ENCODE assay signal across 9 cellular contexts in the genomic region with DNA sequence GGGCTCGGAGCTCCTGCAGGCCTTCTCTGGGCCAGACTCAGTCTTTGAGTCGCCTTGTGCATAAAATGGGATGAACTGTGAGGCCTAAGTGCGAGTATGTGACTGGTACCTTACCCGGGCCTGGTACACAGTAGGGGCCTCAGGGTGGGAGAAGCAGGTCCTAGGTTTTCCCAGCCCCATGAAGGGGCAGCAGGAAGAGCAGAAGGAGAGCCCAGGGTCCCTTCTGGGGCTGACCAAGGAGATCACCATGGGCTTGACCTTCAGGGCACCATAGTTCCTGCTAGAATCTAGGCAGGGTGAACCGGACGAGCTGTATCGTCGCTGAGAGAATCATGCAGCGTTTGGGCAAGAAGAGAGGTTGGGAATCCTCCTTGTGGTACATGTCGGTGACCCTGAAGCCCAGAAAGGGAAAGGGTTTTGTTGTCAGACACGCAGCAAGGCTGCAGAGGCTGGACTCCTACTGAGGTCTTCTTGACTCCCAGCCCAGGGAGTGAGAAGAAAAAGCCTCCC. TPM values are rescaled to one million over a fixed set of nuclear protein-coding genes. Genes with fewer than 3 reads are reported as not detected.
DNase-seq lines count a peak whose midpoint lies in the region; ATAC-seq, FAIRE-seq and TF ChIP-seq lines count a peak whose summit lies in the region.
"Had no signal": no experiment of that assay in that cellular context is flagged by ENCODE, and none has a peak within 500 bp of the region (broad histone marks: within the 10 kb centered on the region; RNA-seq: fewer than 3 reads in every experiment).

No MANE protein-coding gene starts in this region.

- H3K27ac Mint-ChIP-seq in stimulated activated naive CD8-positive, alpha-beta T cell treated with anti-CD3 and anti-CD28 coated beads, Interleukin-15, Interleukin-2, amounts not matched to agents 100 ng/mL and 50 ng/mL, for 24 hours = peak overlapping the region; percentile 67
- H3K27ac Mint-ChIP-seq in astrocyte (ENCODE audit: unreplicated experiment) = peak overlapping the region; percentile 62

- peaks cover 59% of the 10 kb centered on the region for H3K4me1 Mint-ChIP-seq in stimulated activated naive CD8-positive, alpha-beta T cell treated with anti-CD3 and anti-CD28 coated beads, Interleukin-15, Interleukin-2, amounts not matched to agents 100 ng/mL and 50 ng/mL, for 24 hours (ENCODE audit: low read depth)
- peaks cover 13% of the 10 kb centered on the region for H3K4me1 Mint-ChIP-seq in astrocyte (ENCODE audit: low read depth, unreplicated experiment)

- H2AK5ac ChIP-seq in mesenchymal stem cell (ENCODE audit: low read length, severe bottlenecking) = peak overlapping the region; percentile 5

- H3K79me2 ChIP-seq in astrocyte (ENCODE audit: insufficient read depth, low read length) = peaks cover 37% of the 10 kb centered on the region

- DNase-seq in stimulated activated naive CD8-positive, alpha-beta T cell treated with anti-CD3 and anti-CD28 coated beads, Interleukin-15, Interleukin-2, amounts not matched to agents 100 U/mL and 50 U/mL, for 24 hours = no peak
- DNase-seq in astrocyte (ENCODE audit: low read depth) (no peak), mesenchymal stem cell (no peak), H4 (ENCODE audit: low spot score) (no peak), NCI-H146 treated with DMSO at 0.1 percent for 48 hours (lab: John Stamatoyannopoulos, UW; ENCODE audit: unreplicated experiment) (no peak)
- DNase-seq in activated CD4-positive, CD25-positive, alpha-beta regulatory T cell treated with anti-CD3 and anti-CD28 coated beads, Interleukin-2, amount 50 U/mL, for 72 hours = no peak

- H4K20me1 ChIP-seq in astrocyte (ENCODE audit: insufficient read depth, low read length) = peaks cover 29% of the 10 kb centered on the region

- peak overlapping the region; percentile 68 for H3K27ac ChIP-seq in astrocyte (ENCODE audit: low read depth, low read length)
- H3K27ac ChIP-seq in mesenchymal stem cell (ENCODE audit: low read length, poor library complexity, severe bottlenecking) = peak overlapping the region; percentile 75

- H3K36me3 ChIP-seq in astrocyte (ENCODE audit: insufficient read depth, low read length) (peaks cover 9% of the 10 kb centered on the region), mesenchymal stem cell (ENCODE audit: control insufficient read depth in 1 of 2, insufficient read depth in 2 of 2, low read depth in 1 of 2, low read length in 2 of 2) (peaks cover 25 to 27% of the 10 kb centered on the region in 2 experiments)

- peaks cover 21% of the 10 kb centered on the region for H3K79me1 ChIP-seq in mesenchymal stem cell (replicated peaks; ENCODE audit: low read length, poor library complexity, severe bottlenecking)

- H2BK5ac ChIP-seq in mesenchymal stem cell (ENCODE audit: low read depth, low read length, poor library complexity, severe bottlenecking) = no peak overlapping the region

- H3K4me3 ChIP-seq in astrocyte (ENCODE audit: insufficient read depth, low read depth, low read length) = peak overlapping the region; percentile 83
- H3K4me3 ChIP-seq in mesenchymal stem cell (ENCODE audit: insufficient read depth in 1 of 2, low read depth in 1 of 2, low read length in 2 of 2) = peak overlapping the region; percentile 66 to 89

- no peaks in the 10 kb centered on the region for H3K27me3 Mint-ChIP-seq in stimulated activated naive CD8-positive, alpha-beta T cell treated with anti-CD3 and anti-CD28 coated beads, Interleukin-15, Interleukin-2, amounts not matched to agents 100 ng/mL and 50 ng/mL, for 24 hours
- no peaks in the 10 kb centered on the region for H3K27me3 Mint-ChIP-seq in astrocyte (ENCODE audit: low read depth, unreplicated experiment)

- H2BK120ac ChIP-seq in mesenchymal stem cell (ENCODE audit: low read depth, low read length) = peak overlapping the region; percentile 56

- TF ChIP-seq CTCF in astrocyte (IDR thresholded peaks at IDR 0.05; ENCODE audit: insufficient read depth, low read depth, low read length) = no peak

- peak overlapping the region; percentile 93 for H2AFZ ChIP-seq in astrocyte (ENCODE audit: low read depth, low read length)
- peak overlapping the region; percentile 72 for H2AFZ ChIP-seq in mesenchymal stem cell (ENCODE audit: low read depth, low read length)

- H3K9ac ChIP-seq in astrocyte (ENCODE audit: low read length) (peak overlapping the region; percentile 86), mesenchymal stem cell (ENCODE audit: low read length) (peak overlapping the region; percentile 95)

- peaks cover 38% of the 10 kb centered on the region for H3K36me3 Mint-ChIP-seq in stimulated activated naive CD8-positive, alpha-beta T cell treated with anti-CD3 and anti-CD28 coated beads, Interleukin-15, Interleukin-2, amounts not matched to agents 100 ng/mL and 50 ng/mL, for 24 hours (ENCODE audit: low read depth)
- peaks cover 18% of the 10 kb centered on the region for H3K36me3 Mint-ChIP-seq in astrocyte (ENCODE audit: low read depth, unreplicated experiment)

- no peaks in the 10 kb centered on the region for H3K9me3 Mint-ChIP-seq in stimulated activated naive CD8-positive, alpha-beta T cell treated with anti-CD3 and anti-CD28 coated beads, Interleukin-15, Interleukin-2, amounts not matched to agents 100 ng/mL and 50 ng/mL, for 24 hours
- peaks cover 2% of the 10 kb centered on the region for H3K9me3 Mint-ChIP-seq in astrocyte (ENCODE audit: unreplicated experiment)

- no peak overlapping the region for H3K23ac ChIP-seq in mesenchymal stem cell (ENCODE audit: low read length in 2 of 2)

- H4K8ac ChIP-seq in mesenchymal stem cell (ENCODE audit: low read length) = peak overlapping the region; percentile 85

- H3K4ac ChIP-seq in mesenchymal stem cell (ENCODE audit: low read depth in 1 of 2, low read length in 2 of 2) = peak overlapping the region; percentile 81 to 92

- ATAC-seq in stimulated activated naive CD8-positive, alpha-beta T cell treated with anti-CD3 and anti-CD28 coated beads, Interleukin-15, Interleukin-2, amounts not matched to agents 100 U/mL and 50 U/mL, for 24 hours = no peak
- no peak for ATAC-seq in GM21825 (IDR thresholded peaks at IDR 0.05; ENCODE audit: unreplicated experiment)

- H2BK15ac ChIP-seq in mesenchymal stem cell (ENCODE audit: low read depth, poor library complexity, severe bottlenecking) = peak overlapping the region; percentile 62

- H3K4me1 ChIP-seq in astrocyte (ENCODE audit: insufficient read depth, low read length) (peaks cover 22% of the 10 kb centered on the region), mesenchymal stem cell (ENCODE audit: control insufficient read depth, insufficient read depth, low read depth, low read length) (peaks cover 22% of the 10 kb centered on the region)

- FAIRE-seq in astrocyte (lab: Jason Lieb, UNC) = no peak

- H3K9me3 ChIP-seq in astrocyte (ENCODE audit: insufficient read depth, low read depth, low read length) (no peaks in the 10 kb centered on the region), mesenchymal stem cell (ENCODE audit: control insufficient read depth, low read length) (no peaks in the 10 kb centered on the region)

- H4K91ac ChIP-seq in mesenchymal stem cell (ENCODE audit: low read length) = peak overlapping the region; percentile 83

- no peak overlapping the region for H3K14ac ChIP-seq in mesenchymal stem cell (ENCODE audit: low read length in 2 of 2)

- H3K4me2 ChIP-seq in astrocyte (ENCODE audit: low read length) = peak overlapping the region; percentile 97
- H3K4me2 ChIP-seq in mesenchymal stem cell (ENCODE audit: low read length, poor library complexity, severe bottlenecking) = peak overlapping the region; percentile 61

- H2BK12ac ChIP-seq in mesenchymal stem cell (ENCODE audit: low read length in 2 of 2) = no peak overlapping the region

- H3K18ac ChIP-seq in mesenchymal stem cell (ENCODE audit: low read depth in 1 of 2, low read length in 2 of 2) = peak overlapping the region; percentile 93 to 94

- no peaks in the 10 kb centered on the region for H3K27me3 ChIP-seq in astrocyte (ENCODE audit: insufficient read depth, low read length)
- H3K27me3 ChIP-seq in mesenchymal stem cell (ENCODE audit: control insufficient read depth in 1 of 2, insufficient read depth in 1 of 2, low read length in 2 of 2) = no peaks in the 10 kb centered on the region

- H3K4me3 Mint-ChIP-seq in stimulated activated naive CD8-positive, alpha-beta T cell treated with anti-CD3 and anti-CD28 coated beads, Interleukin-15, Interleukin-2, amounts not matched to agents 100 ng/mL and 50 ng/mL, for 24 hours = peak overlapping the region; percentile 93
- peak overlapping the region; percentile 77 for H3K4me3 Mint-ChIP-seq in astrocyte (ENCODE audit: unreplicated experiment)

- 70% methylated on average over 11 of the region's 11 CpGs for WGBS in mesenchymal stem cell

RNA-seq across cellular contexts. Expression of a gene that starts 0.4 kb away (rescaled TPM):
- total RNA-seq in astrocyte = 26.5 and 27.5 TPM in 2 replicates
- 14.7 TPM for polyA plus RNA-seq in mesenchymal stem cell (2013, experiment 1 of 2)
- 13.6 TPM for polyA plus RNA-seq in mesenchymal stem cell (2013, experiment 2 of 2)
- total RNA-seq in H4 (2014; rRNA removed; shearing (Covaris generic)) = 14.4 and 16.3 TPM in 2 replicates

RNA-seq across cellular contexts. Expression of a gene that starts 28.6 kb away (rescaled TPM):
- 184 and 199 TPM in 2 replicates for total RNA-seq in astrocyte
- polyA plus RNA-seq in mesenchymal stem cell (2013, experiment 1 of 2) = 114 TPM
- polyA plus RNA-seq in mesenchymal stem cell (2013, experiment 2 of 2) = 110 TPM
- 138 and 184 TPM in 2 replicates for total RNA-seq in H4 (2014; rRNA removed; shearing (Covaris generic))

RNA-seq across cellular contexts. Expression of a gene that starts 45.8 kb away (rescaled TPM):
- not detected in 2 replicates for total RNA-seq in astrocyte
- not detected for polyA plus RNA-seq in mesenchymal stem cell (2013, experiment 1 of 2)
- polyA plus RNA-seq in mesenchymal stem cell (2013, experiment 2 of 2) = not detected
- not detected in 2 replicates for total RNA-seq in H4 (2014; rRNA removed; shearing (Covaris generic))
- total RNA-seq: dermis microvascular lymphatic vessel endothelial cell had no signal
